17 cellular contexts compared by ENCODE assay signal in the genomic region with DNA sequence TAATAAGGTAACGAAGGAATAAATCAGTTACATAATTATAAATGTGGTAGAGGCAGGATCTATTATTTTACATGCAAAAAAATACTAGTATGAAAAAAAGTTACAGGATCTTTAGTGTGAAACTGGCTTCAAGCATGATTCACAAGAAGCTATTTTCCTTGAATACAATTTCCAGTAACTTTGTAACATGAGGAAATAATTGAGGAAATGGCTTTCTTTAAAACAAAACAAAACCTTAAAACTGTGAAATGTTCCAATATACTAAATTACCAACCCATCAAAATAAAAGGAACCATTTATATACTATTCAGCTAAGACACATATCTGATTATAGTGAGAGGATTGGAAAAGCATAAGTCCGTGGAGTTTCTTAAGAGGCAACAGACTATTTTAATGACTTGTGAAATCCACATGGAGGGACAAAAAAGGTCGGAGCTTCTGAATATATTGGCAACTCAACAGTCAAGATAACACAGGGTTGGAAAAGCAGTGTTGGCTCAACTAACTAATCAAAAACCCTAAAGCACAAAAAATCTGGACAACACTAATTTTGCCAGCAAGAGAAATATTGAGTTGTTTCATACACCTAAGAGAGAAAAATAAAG. TPM values are rescaled to one million over a fixed set of nuclear protein-coding genes. Genes with fewer than 3 reads are reported as not detected.
DNase-seq lines count a peak whose midpoint lies in the region; ATAC-seq, FAIRE-seq and TF ChIP-seq lines count a peak whose summit lies in the region.
"Had no signal": no experiment of that assay in that cellular context is flagged by ENCODE, and none has a peak within 500 bp of the region (broad histone marks: within the 10 kb centered on the region; RNA-seq: fewer than 3 reads in every experiment).

No MANE protein-coding gene starts in this region.

- no peak for TF ChIP-seq EP300 in sigmoid colon (IDR thresholded peaks at IDR 0.05)

- ATAC-seq in GM18868 (IDR thresholded peaks at IDR 0.05; ENCODE audit: unreplicated experiment) (no peak), GM18867 (IDR thresholded peaks at IDR 0.05; ENCODE audit: unreplicated experiment) (no peak)
- ATAC-seq: stimulated activated naive CD8-positive, alpha-beta T cell treated with anti-CD3 and anti-CD28 coated beads, Interleukin-15, amount 100 ng/mL, for 72 hours had no signal

- no peaks in the 10 kb centered on the region for H4K20me1 ChIP-seq in fibroblast of lung (ENCODE audit: control insufficient read depth, extremely low read depth, insufficient read depth, low read length)

- H3K4me1 ChIP-seq in fibroblast of lung (ENCODE audit: control insufficient read depth, extremely low read depth, insufficient read depth, low read length), result peaks cover 7% of the 10 kb centered on the region
- peaks cover 0 to 70% (median 55%) of the 10 kb centered on the region in 4 donors for H3K4me1 ChIP-seq in sigmoid colon

- TF ChIP-seq CTCF in fibroblast of lung (conservative IDR thresholded peaks at IDR 0.05 in 1 of 2, IDR thresholded peaks at IDR 0.05 in 1 of 2; ENCODE audit: low read depth in 1 of 2, low read length in 2 of 2), result no peak
- TF ChIP-seq CTCF in sigmoid colon (IDR thresholded peaks at IDR 0.05), result no peak

- intact Hi-C loops in sigmoid colon (cut with DNase I), result no loop called here

- H2AFZ ChIP-seq in fibroblast of lung (ENCODE audit: low read length), result no peak overlapping the region

- peak; percentile 34 for DNase-seq in EH (ENCODE audit: low read depth)
- no peak for DNase-seq in RCC 7860 (ENCODE audit: low spot score)
- peak in 1 of 2 donors; percentile 51 for DNase-seq in fibroblast of lung (ENCODE audit: low read depth in 2 of 2)
- no peak for DNase-seq in sigmoid colon
- no peak for DNase-seq in NK-92 (lab: John Stamatoyannopoulos, UW; ENCODE audit: unreplicated experiment)
- DNase-seq in NCI-H524 (lab: John Stamatoyannopoulos, UW), result no peak
- DNase-seq: activated CD4-positive, alpha-beta memory T cell treated with anti-CD3 and anti-CD28 coated beads, Interleukin-2, amount 10 ng/mL, durations not matched to agents 7 days and 5 days; central memory CD4-positive, alpha-beta T cell; KBM-7; NCI-H1436 treated with DMSO at 0.1 percent for 48 hours; NCI-H510A; stimulated activated naive CD8-positive, alpha-beta T cell treated with anti-CD3 and anti-CD28 coated beads, Interleukin-15, amount 100 ng/mL, for 72 hours; T1000 had no signal

- peaks cover 2% of the 10 kb centered on the region for H3K36me3 ChIP-seq in fibroblast of lung (ENCODE audit: control insufficient read depth, insufficient read depth, low read length)
- no peaks in the 10 kb centered on the region for H3K36me3 ChIP-seq in sigmoid colon

- no peak for TF ChIP-seq POLR2A in sigmoid colon (IDR thresholded peaks at IDR 0.05)

- 81 to 84% methylated on average over 3 of the region's 3 CpGs for WGBS in sigmoid colon, 2 donors

- no peak overlapping the region for H3K9ac ChIP-seq in fibroblast of lung (ENCODE audit: insufficient read depth, low read length)

- H3K4me3 ChIP-seq in fibroblast of lung (replicated peaks in 1 of 4; ENCODE audit: control extremely low read depth in 1 of 4, insufficient read depth in 1 of 4, low read depth in 3 of 4, low read length in 4 of 4) (peak overlapping the region in 3 of 4 experiments; percentile 1 to 69 (median 18)), sigmoid colon (no peak overlapping the region)

- FAIRE-seq in RCC 7860 (lab: Jason Lieb, UNC), result peak; percentile 8
- FAIRE-seq: H1 had no signal

- H3K27me3 ChIP-seq in fibroblast of lung (ENCODE audit: control insufficient read depth, insufficient read depth, low read length), result no peaks in the 10 kb centered on the region
- H3K27me3 ChIP-seq in sigmoid colon, result no peaks in the 10 kb centered on the region

- H3K9me3 ChIP-seq in fibroblast of lung (ENCODE audit: control insufficient read depth, insufficient read depth, low read depth, low read length) (no peaks in the 10 kb centered on the region), sigmoid colon (no peaks in the 10 kb centered on the region)

- H3K79me2 ChIP-seq in fibroblast of lung (ENCODE audit: control insufficient read depth, insufficient read depth, low read length), result peaks cover 95% of the 10 kb centered on the region

- peak overlapping the region; percentile 66 for H3K4me2 ChIP-seq in fibroblast of lung (ENCODE audit: extremely low read depth, insufficient read depth, low read length)

- H3K27ac ChIP-seq in fibroblast of lung (ENCODE audit: insufficient read depth, low read length) (peak overlapping the region; percentile 43), sigmoid colon (peak overlapping the region; percentile 89 to 97 (median 96))
- H3K27ac ChIP-seq: C4-2B had no signal

RNA-seq across cellular contexts. Expression of a gene that starts 10.6 kb away (rescaled TPM):
- total RNA-seq in fibroblast of lung (18.7 and 29.1 TPM in 2 replicates), sigmoid colon (10 to 100 TPM; 18.5 to 29.1 (median 23.7) TPM)
- polyA plus RNA-seq in fibroblast of lung (14.3 and 24.0 TPM in 2 replicates), sigmoid colon (1 to 10 TPM; 2.3 to 7.6 (median 6.0) TPM)
- 21.3 and 33.3 TPM in 2 replicates for polyA plus RNA-seq in fibroblast of lung (2012)
- 40.7 and 72.5 TPM in 2 replicates for polyA minus RNA-seq in fibroblast of lung (ENCODE audit: low replicate concordance)

RNA-seq across cellular contexts. Expression of a gene that starts 46.9 kb away (rescaled TPM):
- total RNA-seq in fibroblast of lung (39.8 and 85.4 TPM in 2 replicates), sigmoid colon (10 to 100 TPM; 17.5 to 28.0 (median 23.1) TPM)
- polyA plus RNA-seq in fibroblast of lung (28.4 and 31.5 TPM in 2 replicates), sigmoid colon (10 to 100 TPM in 1 of 3 donors, 1 to 10 TPM in 2; 1.8 to 13.0 (median 5.3) TPM)
- polyA plus RNA-seq in fibroblast of lung (2012), result 16.6 and 18.1 TPM in 2 replicates
- 36.1 and 53.4 TPM in 2 replicates for polyA minus RNA-seq in fibroblast of lung (ENCODE audit: low replicate concordance)

Comparison
In these comparisons a context has a peak if more than half of its experiments do, and no peak if none do; other contexts are left out.
1. H3K4me3 ChIP-seq: peak in fibroblast of lung (3 of 4); none in sigmoid colon (0 of 4).